8 cellular contexts compared by ENCODE assay signal in the genomic region with DNA sequence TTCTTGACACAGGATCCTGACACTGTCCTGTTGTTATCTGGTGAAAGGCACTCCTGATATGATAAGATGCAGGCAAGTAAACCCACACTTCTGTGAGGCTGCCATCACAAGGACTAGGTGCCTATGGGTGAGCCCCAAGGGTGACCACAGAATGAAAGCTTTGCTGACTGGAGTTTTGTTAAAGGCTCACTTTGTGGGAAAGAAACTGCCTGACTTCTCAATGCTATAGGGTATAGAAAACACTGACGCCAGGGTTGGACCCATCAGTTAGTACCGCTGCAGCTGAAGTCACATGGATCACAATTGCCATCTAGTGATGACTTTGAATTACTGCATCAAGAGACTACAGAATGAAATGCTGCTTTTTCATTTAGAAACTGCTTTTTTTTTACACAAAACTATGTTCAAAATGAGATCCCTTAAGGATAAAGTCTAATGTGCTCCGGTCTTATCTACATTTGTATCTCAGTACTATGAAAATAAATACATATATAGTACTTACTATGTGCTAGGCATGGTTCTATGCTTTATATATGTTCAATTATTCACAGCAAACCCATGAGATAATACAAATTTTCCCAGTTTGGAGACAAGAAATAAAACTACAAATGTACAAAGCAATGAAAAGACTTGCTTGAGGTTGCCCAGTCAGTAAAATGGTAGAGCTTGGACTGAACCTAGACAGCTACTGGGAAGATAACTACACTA.
DNase-seq lines count a peak whose midpoint lies in the region; ATAC-seq and TF ChIP-seq lines count a peak whose summit lies in the region.

No MANE protein-coding gene starts in this region.

- H2AFZ ChIP-seq in smooth muscle cell (ENCODE audit: low read depth), result no peak overlapping the region

- peak; percentile 89 for ATAC-seq in GM19372 (IDR thresholded peaks at IDR 0.05; ENCODE audit: low read depth, unreplicated experiment)
- ATAC-seq in HG03378 (IDR thresholded peaks at IDR 0.05; ENCODE audit: unreplicated experiment), result peak; percentile 94

- no peaks in the 10 kb centered on the region for H3K36me3 ChIP-seq in ascending aorta
- no peaks in the 10 kb centered on the region for H3K36me3 ChIP-seq in smooth muscle cell (ENCODE audit: low read depth)

- no peaks in the 10 kb centered on the region for H3K27me3 ChIP-seq in ascending aorta
- H3K27me3 ChIP-seq in smooth muscle cell (ENCODE audit: low read depth), result no peaks in the 10 kb centered on the region

- H3K79me2 ChIP-seq in smooth muscle cell (ENCODE audit: low read depth), result no peaks in the 10 kb centered on the region

- H3K9me3 ChIP-seq in ascending aorta, result no peaks in the 10 kb centered on the region
- no peaks in the 10 kb centered on the region for H3K9me3 ChIP-seq in smooth muscle cell (replicated peaks; ENCODE audit: low read depth)

- WGBS in smooth muscle cell (ENCODE audit: low lambda C conversion rate), result 6% methylated on average over 3 of the region's 3 CpGs

- H3K4me1 ChIP-seq in ascending aorta (peaks cover 0 to 47% of the 10 kb centered on the region in 2 donors), smooth muscle cell (ENCODE audit: low read depth) (no peaks in the 10 kb centered on the region)

- no peak overlapping the region for H3K4me2 ChIP-seq in smooth muscle cell

- intact Hi-C loops in ascending aorta (cut with DNase I), result loop anchor here (2.0 to 10.0 kb wide), 7 partner anchors 46 to 1159 kb away; partner anchors contain the start of genes CPOX and DCBLD2

- H3K27ac ChIP-seq in ascending aorta (peak overlapping the region; percentile 65 to 70), smooth muscle cell (ENCODE audit: low read depth) (no peak overlapping the region)

- peak; percentile 48 to 51 for DNase-seq in NCI-H2081 (lab: John Stamatoyannopoulos, UW)
- DNase-seq in NCI-H2081 treated with DMSO at 0.1 percent for 48 hours (lab: John Stamatoyannopoulos, UW), result no peak
- peak; percentile 34 for DNase-seq in NCI-H82 treated with DMSO at 0.1 percent for 48 hours (lab: John Stamatoyannopoulos, UW; ENCODE audit: unreplicated experiment)
- no peak for DNase-seq in ascending aorta (ENCODE audit: low spot score in 2 of 2)
- peak; percentile 2 to 81 for DNase-seq in hippocampal formation (lab: John Stamatoyannopoulos, UW)
- DNase-seq in smooth muscle cell (lab: John Stamatoyannopoulos, UW; ENCODE audit: unreplicated experiment), result no peak

- H3K4me3 ChIP-seq in ascending aorta (no peak overlapping the region), smooth muscle cell (no peak overlapping the region)

- H4K20me1 ChIP-seq in smooth muscle cell (ENCODE audit: low read depth), result no peaks in the 10 kb centered on the region

- H3F3A ChIP-seq in smooth muscle cell (ENCODE audit: low read depth), result no peaks in the 10 kb centered on the region

- peak; percentile 48 to 87 (median 78) for TF ChIP-seq CTCF in ascending aorta (IDR thresholded peaks at IDR 0.05)
- TF ChIP-seq CTCF in smooth muscle cell (IDR thresholded peaks at IDR 0.05; ENCODE audit: borderline replicate concordance, insufficient read depth, poor library complexity, severe bottlenecking), result peak; percentile 87

- no peak overlapping the region for H3K9ac ChIP-seq in smooth muscle cell (ENCODE audit: low read depth)

Comparison
In these comparisons a context has a peak if more than half of its experiments do, and no peak if none do; other contexts are left out.
1. DNase-seq: peak in NCI-H2081 (2 of 2), NCI-H82 treated with DMSO at 0.1 percent for 48 hours (single experiment) and hippocampal formation (2 of 2); none in NCI-H2081 treated with DMSO at 0.1 percent for 48 hours (single experiment), ascending aorta (0 of 2) and smooth muscle cell (single experiment).